Comparison of ENCODE assay signal across 10 cellular contexts in genomic region chr20:35544941-35545340, GRCh38. TPM values are rescaled to one million over a fixed set of nuclear protein-coding genes. Genes with fewer than 3 reads are reported as not detected.
"Had no signal": no experiment of that assay in that cellular context is flagged by ENCODE, and none has a peak within 500 bp of the region (broad histone marks: within the 10 kb centered on the region; RNA-seq: fewer than 3 reads in every experiment).

No MANE protein-coding gene starts in this region.

RNA-seq across cellular contexts. Expression of gene C20orf173, which starts 15.5 kb away (rescaled TPM):
- total RNA-seq: activated CD4-positive, alpha-beta memory T cell treated with anti-CD3 and anti-CD28 coated beads for 36 hours; foreskin keratinocyte; left lobe of liver; mucosa of gallbladder; natural killer cell treated with Interleukin-12 subunit alpha and Interleukin-12 subunit beta and Interleukin-15 and Interleukin-18, amount 100 ng/mL, for 72 hours; progenitor cell of endocrine pancreas; subcutaneous adipose tissue; T-helper 2 cell treated with Interferon-gamma antibody and Interleukin-4, amounts not matched to agents 100 ng/mL and 5 ng/mL, for 36 hours; tibial nerve; vagina had no signal
- polyA plus RNA-seq: foreskin keratinocyte had no signal
